19 cellular contexts compared by ENCODE assay signal in genomic region chr5:78705826-78706225, GRCh38. TPM values are rescaled to one million over a fixed set of nuclear protein-coding genes. Genes with fewer than 3 reads are reported as not detected.
DNase-seq lines count a peak whose midpoint lies in the region; ATAC-seq, FAIRE-seq and TF ChIP-seq lines count a peak whose summit lies in the region.
"Had no signal": no experiment of that assay in that cellular context is flagged by ENCODE, and none has a peak within 500 bp of the region (broad histone marks: within the 10 kb centered on the region; RNA-seq: fewer than 3 reads in every experiment).

No MANE protein-coding gene starts in this region.

- H3K4me1 ChIP-seq in OCI-LY7 (ENCODE audit: insufficient read depth, low read length, poor library complexity, severe bottlenecking) (peaks cover 13% of the 10 kb centered on the region), K562 (replicated peaks in 1 of 2; ENCODE audit: control insufficient read depth in 2 of 2, insufficient read depth in 2 of 2, low read length in 2 of 2) (no peaks in the 10 kb centered on the region), foreskin keratinocyte (peaks cover 2% of the 10 kb centered on the region), mesenchymal stem cell (ENCODE audit: control insufficient read depth, insufficient read depth, low read depth, low read length) (no peaks in the 10 kb centered on the region)
- H3K4me1 ChIP-seq: BE2C had no signal

- POLR2A ChIA-PET in OCI-LY7 (lab: Charles Lee) (interaction anchor here (0.6 to 1.2 kb wide), 3 partner anchors 15 to 225 kb away, joined by 3 read pairs; no protein-coding TSS in a partner anchor), K562 (lab: Yijun Ruan, JAX) (no interaction called here)

- TF ChIP-seq CTCF in OCI-LY7 (conservative IDR thresholded peaks at IDR 0.05; ENCODE audit: low read length), result no peak
- no peak for TF ChIP-seq CTCF in K562 (IDR thresholded peaks at IDR 0.05 in 2 of 3, conservative IDR thresholded peaks at IDR 0.05 in 1 of 3; ENCODE audit: insufficient read depth in 2 of 3, low read depth in 1 of 3, low read length in 3 of 3)
- TF ChIP-seq CTCF in foreskin keratinocyte (conservative IDR thresholded peaks at IDR 0.05), result no peak
- no peak for TF ChIP-seq CTCF in HFFc6 (IDR thresholded peaks at IDR 0.05)

- H2BK15ac ChIP-seq in mesenchymal stem cell (ENCODE audit: low read depth, poor library complexity, severe bottlenecking), result no peak overlapping the region

- peak overlapping the region; percentile 16 for H3K27ac ChIP-seq in OCI-LY7 (ENCODE audit: low read depth, low read length, poor library complexity, severe bottlenecking)
- no peak overlapping the region for H3K27ac ChIP-seq in K562 (ENCODE audit: extremely low read depth, low read depth, low read length)
- peak overlapping the region; percentile 52 for H3K27ac ChIP-seq in foreskin keratinocyte
- H3K27ac ChIP-seq in mesenchymal stem cell (ENCODE audit: low read length, poor library complexity, severe bottlenecking), result peak overlapping the region; percentile 55

- no peak overlapping the region for H4K91ac ChIP-seq in mesenchymal stem cell (ENCODE audit: low read length)

- no peak overlapping the region for H3K27ac Mint-ChIP-seq in HFFc6
- H3K27ac Mint-ChIP-seq: CD14-positive monocyte; CD8-positive, alpha-beta T cell had no signal

- in situ Hi-C loops in K562 (cut with MboI), result no loop called here

- no peak overlapping the region for H2BK120ac ChIP-seq in mesenchymal stem cell (ENCODE audit: low read depth, low read length)

- DNase-seq in OCI-LY7 (ENCODE audit: low spot score) (no peak), K562 (ENCODE audit: extremely low read depth in 1 of 4, low spot score in 3 of 4) (no peak), foreskin keratinocyte (peak; percentile 46 to 71), mesenchymal stem cell (no peak), HFFc6 (no peak), SKM-1 (lab: John Stamatoyannopoulos, UW; ENCODE audit: unreplicated experiment) (no peak)
- DNase-seq in activated CD4-positive, CD25-positive, alpha-beta regulatory T cell (lab: John Stamatoyannopoulos, UW), result no peak
- DNase-seq: BE2C; CD8-positive, alpha-beta T cell; COR-L47; DMS153; DND-41; GDM1; HCEC 1CT had no signal

- H2AK5ac ChIP-seq in mesenchymal stem cell (ENCODE audit: low read length, severe bottlenecking), result peak overlapping the region; percentile 31

- no peaks in the 10 kb centered on the region for H3K9me1 ChIP-seq in K562 (ENCODE audit: control insufficient read depth, insufficient read depth, low read length)

- peak overlapping the region; percentile 4; the same call in 1 of the 2 replicates for H3K4me2 ChIP-seq in OCI-LY7 (ENCODE audit: low read length)
- H3K4me2 ChIP-seq in K562 (ENCODE audit: insufficient read depth, low read length), result no peak overlapping the region
- H3K4me2 ChIP-seq in mesenchymal stem cell (ENCODE audit: low read length, poor library complexity, severe bottlenecking), result no peak overlapping the region

- H3K4me1 Mint-ChIP-seq in HFFc6 (ENCODE audit: low read depth), result peaks cover 16% of the 10 kb centered on the region

- H3K4me3 ChIP-seq in OCI-LY7 (ENCODE audit: low read depth, low read length, poor library complexity, severe bottlenecking), result no peak overlapping the region
- no peak overlapping the region for H3K4me3 ChIP-seq in K562
- H3K4me3 ChIP-seq in mesenchymal stem cell (ENCODE audit: insufficient read depth in 1 of 2, low read depth in 1 of 2, low read length in 2 of 2), result no peak overlapping the region
- H3K4me3 ChIP-seq: A549 had no signal

- H3K36me3 ChIP-seq in OCI-LY7 (ENCODE audit: insufficient read depth, low read length) (peaks cover 20% of the 10 kb centered on the region), K562 (ENCODE audit: control insufficient read depth, insufficient read depth, low read length) (no peaks in the 10 kb centered on the region), mesenchymal stem cell (ENCODE audit: control insufficient read depth in 1 of 2, insufficient read depth in 2 of 2, low read depth in 1 of 2, low read length in 2 of 2) (no peaks in the 10 kb centered on the region)
- H3K36me3 ChIP-seq: BE2C had no signal

- H2BK12ac ChIP-seq in mesenchymal stem cell (ENCODE audit: low read length in 2 of 2), result no peak overlapping the region

- no peak for TF ChIP-seq EP300 in K562 (IDR thresholded peaks at IDR 0.05; ENCODE audit: low read length)

- peaks cover 7% of the 10 kb centered on the region for H3K9me3 Mint-ChIP-seq in HFFc6
- H3K9me3 Mint-ChIP-seq: CD8-positive, alpha-beta T cell had no signal

- H3K27me3 ChIP-seq in K562 (ENCODE audit: control insufficient read depth in 2 of 2, insufficient read depth in 2 of 2, low read length in 2 of 2) (no peaks in the 10 kb centered on the region), foreskin keratinocyte (no peaks in the 10 kb centered on the region), mesenchymal stem cell (ENCODE audit: control insufficient read depth in 1 of 2, insufficient read depth in 1 of 2, low read length in 2 of 2) (no peaks in the 10 kb centered on the region)
- H3K27me3 ChIP-seq: BE2C had no signal

- no peak overlapping the region for H3K23ac ChIP-seq in mesenchymal stem cell (ENCODE audit: low read length in 2 of 2)

- no peak overlapping the region for H2BK5ac ChIP-seq in mesenchymal stem cell (ENCODE audit: low read depth, low read length, poor library complexity, severe bottlenecking)

- peaks cover 6% of the 10 kb centered on the region for H3K36me3 Mint-ChIP-seq in HFFc6 (ENCODE audit: low read depth)
- H3K36me3 Mint-ChIP-seq: CD14-positive monocyte; CD8-positive, alpha-beta T cell had no signal

- ATAC-seq in K562 (no peak), foreskin keratinocyte (peak; percentile 67), HG03159 (IDR thresholded peaks at IDR 0.05; ENCODE audit: unreplicated experiment) (no peak)
- ATAC-seq: A549; CD8-positive, alpha-beta T cell had no signal

- H3K14ac ChIP-seq in mesenchymal stem cell (ENCODE audit: low read length in 2 of 2), result no peak overlapping the region

- no peak overlapping the region for H3K18ac ChIP-seq in mesenchymal stem cell (ENCODE audit: low read depth in 1 of 2, low read length in 2 of 2)

- no peaks in the 10 kb centered on the region for H3K79me1 ChIP-seq in mesenchymal stem cell (replicated peaks; ENCODE audit: low read length, poor library complexity, severe bottlenecking)

- WGBS in K562 (ENCODE audit: insufficient coverage, low coverage, missing lambda C conversion rate), result 30% methylated on average over 3 of the region's 3 CpGs
- WGBS in mesenchymal stem cell, result 82% methylated on average over 3 of the region's 3 CpGs

- H3K9me3 ChIP-seq in OCI-LY7 (ENCODE audit: low read length), result peaks cover 5% of the 10 kb centered on the region; the same call in 1 of the 2 replicates
- no peaks in the 10 kb centered on the region for H3K9me3 ChIP-seq in K562 (replicated peaks; ENCODE audit: control insufficient read depth, insufficient read depth, low read depth, low read length)
- no peaks in the 10 kb centered on the region for H3K9me3 ChIP-seq in mesenchymal stem cell (ENCODE audit: control insufficient read depth, low read length)
- H3K9me3 ChIP-seq: BE2C had no signal

- no peak for TF ChIP-seq POLR2A in K562 (conservative IDR thresholded peaks at IDR 0.05)

- intact Hi-C loops in OCI-LY7 (cut with micrococcal nuclease; ENCODE audit: unreplicated experiment) (no loop called here), K562 (cut with micrococcal nuclease) (no loop called here)

- FAIRE-seq in K562 (lab: Jason Lieb, UNC), result no peak
- FAIRE-seq: A549, D721Med, GM12892 had no signal

- CTCF ChIA-PET in OCI-LY7 (lab: Charles Lee; ENCODE audit: unreplicated experiment), result no interaction called here
- CTCF ChIA-PET in K562 (lab: Yijun Ruan, JAX; ENCODE audit: low intra/inter-chr PET ratio), result no interaction called here

- H3K27me3 Mint-ChIP-seq in HFFc6 (ENCODE audit: insufficient read depth), result peaks cover 1% of the 10 kb centered on the region; the same call in 1 of the 2 replicates

- H4K20me1 ChIP-seq in OCI-LY7 (ENCODE audit: insufficient read depth, low read length) (no peaks in the 10 kb centered on the region), K562 (replicated peaks; ENCODE audit: control insufficient read depth, insufficient read depth, low read length) (no peaks in the 10 kb centered on the region)

- no peak overlapping the region for H2AFZ ChIP-seq in OCI-LY7 (ENCODE audit: low read length)
- 0 out of 2 replicates have a peak overlapping the region, but pooled peaks have one; percentile 17 for H2AFZ ChIP-seq in K562 (ENCODE audit: low read depth, low read length)
- H2AFZ ChIP-seq in mesenchymal stem cell (ENCODE audit: low read depth, low read length), result no peak overlapping the region

- no peaks in the 10 kb centered on the region for H3K9me2 ChIP-seq in OCI-LY7 (ENCODE audit: insufficient read depth, low read length)

- H3K9ac ChIP-seq in K562 (ENCODE audit: insufficient read depth in 1 of 2, low read depth in 2 of 2, low read length in 2 of 2) (no peak overlapping the region), mesenchymal stem cell (ENCODE audit: low read length) (no peak overlapping the region)

- no TSS peak for BruUV-seq in OCI-LY7 (replicated peaks; lab: Mats Ljungman, UMichigan)
- no TSS peak for BruUV-seq in K562 (replicated peaks; lab: Mats Ljungman, UMichigan)

- TF ChIP-seq RAD21 in K562 (CRISPR knock-in tag; conservative IDR thresholded peaks at IDR 0.05 in 1 of 2, IDR thresholded peaks at IDR 0.05 in 1 of 2), result no peak

- peaks cover 14% of the 10 kb centered on the region for H3K79me2 ChIP-seq in OCI-LY7 (ENCODE audit: insufficient read depth, low read depth, low read length)
- H3K79me2 ChIP-seq in K562 (ENCODE audit: control insufficient read depth, insufficient read depth, low read length), result no peaks in the 10 kb centered on the region

- H3K4ac ChIP-seq in mesenchymal stem cell (ENCODE audit: low read depth in 1 of 2, low read length in 2 of 2), result no peak overlapping the region

- H4K8ac ChIP-seq in mesenchymal stem cell (ENCODE audit: low read length), result no peak overlapping the region

- no peak overlapping the region for H3K4me3 Mint-ChIP-seq in HFFc6
- H3K4me3 Mint-ChIP-seq: CD14-positive monocyte; CD8-positive, alpha-beta T cell had no signal

RNA-seq across cellular contexts. Expression of gene LHFPL2, which starts 57.3 kb away (rescaled TPM):
- total RNA-seq in OCI-LY7 (2014; rRNA removed; shearing (Covaris generic)), result 8.4 and 12.2 TPM in 2 replicates
- total RNA-seq in OCI-LY7 (2022) (23.5 and 24.0 TPM in 2 replicates), K562 (2014; rRNA removed) (4.1 and 5.2 TPM in 2 replicates), K562 (2014; rRNA removed; fragmentation: Illumina TruSeq; extraction: Trizol) (6.4 and 6.6 TPM in 2 replicates), K562 (2015; rRNA removed; fragmentation: Illumina TruSeq; extraction: Trizol) (5.1 and 5.2 TPM in 2 replicates), K562 (2021) (6.6 TPM in 2 replicates), foreskin keratinocyte (18.9 and 22.5 TPM in 2 replicates)
- 9.1 and 15.2 TPM in 2 replicates for total RNA-seq in K562 (2011; cell fraction: chromatin; rRNA removed; ENCODE audit: low replicate concordance)
- 7.2 and 7.5 TPM in 2 replicates for total RNA-seq in K562 (2011; cell fraction: nucleolus; rRNA removed)
- 8.7 and 12.7 TPM in 2 replicates for total RNA-seq in K562 (2011; cell fraction: nucleoplasm; rRNA removed)
- polyA plus RNA-seq in K562 (2011; rRNA removed) (1.9 and 4.6 TPM in 2 replicates), K562 (2014; fragmentation: Illumina TruSeq; extraction: Trizol) (4.8 and 5.6 TPM in 2 replicates), K562 (2014; fragmentation: Nextera tagmentation; extraction: Ambion mirVana) (1 to 10 TPM; 1.0 to 1.6 TPM), K562 (2014; rRNA removed) (3.7 TPM in 2 replicates), foreskin keratinocyte (6.6 and 6.9 TPM in 2 replicates)
- 1.6 and 3.6 TPM in 2 replicates for polyA plus RNA-seq in K562 (2011; cell fraction: cytosol; rRNA removed)
- 1.8 and 5.6 TPM in 2 replicates for polyA plus RNA-seq in K562 (2011; cell fraction: nucleus; rRNA removed)
- polyA plus RNA-seq in K562 (2012), result 3.7 and 6.0 TPM in 2 replicates
- 6.7 and 11.2 TPM in 2 replicates for polyA minus RNA-seq in K562 (2011; rRNA and poly(A)+ RNA removed)
- polyA minus RNA-seq in K562 (2011; cell fraction: cytosol; rRNA and poly(A)+ RNA removed), result 5.9 and 9.2 TPM in 2 replicates
- 6.6 and 7.4 TPM in 2 replicates for polyA minus RNA-seq in K562 (2011; cell fraction: nucleus; rRNA and poly(A)+ RNA removed)
- 13.5 TPM for polyA plus RNA-seq in mesenchymal stem cell (2013, experiment 1 of 2)
- polyA plus RNA-seq in mesenchymal stem cell (2013, experiment 2 of 2), result 11.5 TPM
- 10 to 100 TPM; 14.4 to 18.9 (median 16.7) TPM for total RNA-seq in HFFc6 (2021; fragmentation: NEBNext Ultra II Directional; extraction: Animal tissue kit (Norgen Biotek cat#: 25700))

Comparison
In these comparisons a context has a peak if more than half of its experiments do, and no peak if none do; other contexts are left out.
1. DNase-seq: peak in foreskin keratinocyte (2 of 2); none in OCI-LY7 (single experiment), K562 (0 of 4), mesenchymal stem cell (single experiment), HFFc6 (single experiment), activated CD4-positive, CD25-positive, alpha-beta regulatory T cell (0 of 4) and SKM-1 (single experiment).